8 cellular contexts compared by ENCODE assay signal in genomic region chr9:120867676-120868338, GRCh38. TPM values are rescaled to one million over a fixed set of nuclear protein-coding genes. Genes with fewer than 3 reads are reported as not detected.
A peak's percentile ranks its signal among the peaks of the same experiment; 100 is the strongest.
DNase-seq lines count a peak whose midpoint lies in the region; ATAC-seq and TF ChIP-seq lines count a peak whose summit lies in the region.

No MANE protein-coding gene starts in this region.

- peaks cover 46% of the 10 kb centered on the region for H3K36me3 Mint-ChIP-seq in T-cell

- H3K36me3 ChIP-seq in GM06990 (ENCODE audit: control insufficient read depth, insufficient read depth, low read length), result peaks cover 36% of the 10 kb centered on the region
- H3K36me3 ChIP-seq in sigmoid colon, result peaks cover 0 to 40% (median 2%) of the 10 kb centered on the region in 4 donors

- H3K27ac Mint-ChIP-seq in T-cell, result peak overlapping the region; percentile 56 to 83

- peaks cover 0 to 20% (median 13%) of the 10 kb centered on the region in 4 donors for H3K4me1 ChIP-seq in sigmoid colon

- TF ChIP-seq CTCF in GM06990 (IDR thresholded peaks at IDR 0.05; ENCODE audit: insufficient read depth, low read length, poor library complexity, severe bottlenecking) (no peak), fibroblast of villous mesenchyme (IDR thresholded peaks at IDR 0.05; ENCODE audit: insufficient read depth, low read depth, low read length) (no peak), sigmoid colon (IDR thresholded peaks at IDR 0.05) (no peak)

- CTCF ChIA-PET in T-cell (lab: Charles Lee), result interaction anchor here (0.6 to 3.9 kb wide), 29 partner anchors 9 to 254 kb away, joined by 3 to 39 read pairs (median 5); no protein-coding TSS in a partner anchor

- no peaks in the 10 kb centered on the region for H3K9me3 ChIP-seq in sigmoid colon

- POLR2A ChIA-PET in T-cell (lab: Charles Lee), result interaction anchor here (0.6 to 1.9 kb wide), 7 partner anchors 18 to 69 kb away, joined by 3 to 11 read pairs (median 3); no protein-coding TSS in a partner anchor

- peak overlapping the region; percentile 59 for H3K4me3 ChIP-seq in GM06990 (replicated peaks; ENCODE audit: low read depth, low read length)
- H3K4me3 ChIP-seq in fibroblast of villous mesenchyme (ENCODE audit: low read depth, low read length), result peak overlapping the region; percentile 46
- H3K4me3 ChIP-seq in sigmoid colon, result peak overlapping the region; percentile 47 to 60 (median 57)

- no peaks in the 10 kb centered on the region for H3K9me3 Mint-ChIP-seq in T-cell

- no peaks in the 10 kb centered on the region for H3K27me3 ChIP-seq in GM06990 (replicated peaks; ENCODE audit: control insufficient read depth, insufficient read depth, low read length)
- H3K27me3 ChIP-seq in sigmoid colon, result no peaks in the 10 kb centered on the region

- ATAC-seq in T-cell (replicated peaks in 1 of 4), result no peak
- no peak for ATAC-seq in GM18909 (IDR thresholded peaks at IDR 0.05; ENCODE audit: poor library complexity, unreplicated experiment)

- H3K4me3 Mint-ChIP-seq in T-cell, result peak overlapping the region; percentile 54 to 79 (median 55)

- DNase-seq in GM06990 (ENCODE audit: extremely low read depth, insufficient read length) (no peak), T-cell (no peak), fibroblast of villous mesenchyme (ENCODE audit: low read depth) (no peak), sigmoid colon (no peak), NCI-H1048 (lab: John Stamatoyannopoulos, UW) (no peak), AML-193 (lab: John Stamatoyannopoulos, UW) (no peak), dermis blood vessel endothelial cell (no peak)

- H3K27me3 Mint-ChIP-seq in T-cell, result no peaks in the 10 kb centered on the region

- no peak for TF ChIP-seq EP300 in sigmoid colon (IDR thresholded peaks at IDR 0.05)

- intact Hi-C loops in sigmoid colon (cut with DNase I), result loop anchor here (1.0 to 2.0 kb wide), 2 partner anchors 25 to 69 kb away; no protein-coding TSS in a partner anchor

- peak overlapping the region; percentile 85 to 93 (median 88) for H3K27ac ChIP-seq in sigmoid colon

- TF ChIP-seq POLR2A in sigmoid colon (IDR thresholded peaks at IDR 0.05), result no peak

- 93 to 95% methylated on average over 15 of the region's 15 CpGs for whole genome bisulfite sequencing in sigmoid colon, 2 donors

- peaks cover 19 to 33% (median 26%) of the 10 kb centered on the region in 3 donors for H3K4me1 Mint-ChIP-seq in T-cell

RNA-seq across cellular contexts. Expression of gene PHF19, which starts 9.2 kb away (rescaled TPM):
- total RNA-seq in T-cell (100 to 1,000 TPM in 4 of 5 donors, 10 to 100 TPM in 1; 92.8 to 184 (median 166) TPM), fibroblast of villous mesenchyme (27.1 and 35.8 TPM in 2 replicates), sigmoid colon (10 to 100 TPM; 22.5 to 32.7 (median 31.6) TPM), dermis blood vessel endothelial cell (20.4 and 81.7 TPM in 2 replicates)
- polyA plus RNA-seq in sigmoid colon, result 10 to 100 TPM; 10.2 to 38.2 (median 10.6) TPM

RNA-seq across cellular contexts. Expression of gene PSMD5, which starts 25.1 kb away (rescaled TPM):
- total RNA-seq in T-cell (10 to 100 TPM; 27.5 to 55.2 (median 47.7) TPM), fibroblast of villous mesenchyme (35.1 and 50.1 TPM in 2 replicates), sigmoid colon (10 to 100 TPM; 28.6 to 42.6 (median 37.8) TPM), dermis blood vessel endothelial cell (21.8 and 33.9 TPM in 2 replicates)
- polyA plus RNA-seq in sigmoid colon, result 10 to 100 TPM; 13.2 to 22.9 (median 17.0) TPM

RNA-seq across cellular contexts. Expression of gene TRAF1, which starts 58.8 kb away (rescaled TPM):
- total RNA-seq in T-cell, result 100 to 1,000 TPM in 3 of 5 donors, 10 to 100 TPM in 2; 67.6 to 170 (median 157) TPM
- 0.86 and 1.6 TPM in 2 replicates for total RNA-seq in fibroblast of villous mesenchyme
- 1 to 10 TPM; 4.4 to 8.0 (median 5.0) TPM for total RNA-seq in sigmoid colon
- polyA plus RNA-seq in sigmoid colon, result 10 to 100 TPM in 1 of 3 donors, under 1 TPM in 2; 0.46 to 10.0 (median 0.60) TPM
- total RNA-seq in dermis blood vessel endothelial cell, result 1.1 and 4.4 TPM in 2 replicates

Comparison
In these comparisons a context has a peak if more than half of its experiments do, and no peak if none do; other contexts are left out.
1. RNA of gene TRAF1, which starts 58.8 kb away (total RNA-seq): 67.6 to 170 TPM in T-cell; 4.4 to 8.0 TPM in sigmoid colon, 1.1 to 4.4 TPM in dermis blood vessel endothelial cell and 0.86 to 1.6 TPM in fibroblast of villous mesenchyme; every median in the first group is over 4 times any median in the second.
2. Peak in every context shown above with its lines, with median percentiles within 50 percentile points of each other: H3K4me3 ChIP-seq.